17 cellular contexts compared by ENCODE assay signal in genomic region chr16:25045696-25046381, GRCh38. TPM values are rescaled to one million over a fixed set of nuclear protein-coding genes. Genes with fewer than 3 reads are reported as not detected.
DNase-seq lines count a peak whose midpoint lies in the region; ATAC-seq, FAIRE-seq and TF ChIP-seq lines count a peak whose summit lies in the region.
"Had no signal": no experiment of that assay in that cellular context is flagged by ENCODE, and none has a peak within 500 bp of the region (broad histone marks: within the 10 kb centered on the region; RNA-seq: fewer than 3 reads in every experiment).

No MANE protein-coding gene starts in this region.

- no peaks in the 10 kb centered on the region for H3K9me3 Mint-ChIP-seq in stimulated activated naive CD8-positive, alpha-beta T cell treated with anti-CD3 and anti-CD28 coated beads, Interleukin-15, amount 100 ng/mL, for 72 hours

- in situ Hi-C loops in HepG2 (cut with HindIII; ENCODE audit: extremely low pct_ligation_motif_present, low pct_unique_long_range_greater_than_20kb): no loop called here

- peaks cover 45% of the 10 kb centered on the region for H3K4me1 Mint-ChIP-seq in stimulated activated naive CD8-positive, alpha-beta T cell treated with anti-CD3 and anti-CD28 coated beads, Interleukin-15, amount 100 ng/mL, for 72 hours

- no peak for TF ChIP-seq CTCF in OCI-LY1 (IDR thresholded peaks at IDR 0.05; ENCODE audit: low read length)
- no peak for TF ChIP-seq CTCF in endothelial cell of umbilical vein (IDR thresholded peaks at IDR 0.05; ENCODE audit: extremely low read depth in 1 of 2, insufficient read depth in 1 of 2, low read depth in 1 of 2, low read length in 2 of 2)
- no peak for TF ChIP-seq CTCF in HepG2 (CRISPR knock-in tag; IDR thresholded peaks at IDR 0.05)

- TF ChIP-seq POLR2A in endothelial cell of umbilical vein (IDR thresholded peaks at IDR 0.05; ENCODE audit: low read depth, low read length): no peak
- no peak for TF ChIP-seq POLR2A in HepG2 (IDR thresholded peaks at IDR 0.05; ENCODE audit: insufficient read depth in 1 of 2, low read depth in 2 of 2, low read length in 2 of 2)

- dilution Hi-C loops in endothelial cell of umbilical vein (cut with MboI; ENCODE audit: extremely low pct_ligation_motif_present, low sequenced_read_pairs): no loop called here

- H3K4me1 ChIP-seq in OCI-LY1 (ENCODE audit: insufficient read depth, low read length, severe bottlenecking) (peaks cover 32% of the 10 kb centered on the region), endothelial cell of umbilical vein (ENCODE audit: control insufficient read depth, extremely low read depth, insufficient read depth, low read length) (peaks cover 27% of the 10 kb centered on the region), HepG2 (ENCODE audit: insufficient read depth, low read length) (peaks cover 40% of the 10 kb centered on the region)

- H2AFZ ChIP-seq in OCI-LY1 (ENCODE audit: low read length) (no peak overlapping the region), endothelial cell of umbilical vein (ENCODE audit: low read depth, low read length) (no peak overlapping the region), HepG2 (ENCODE audit: low read length) (no peak overlapping the region)

- TF ChIP-seq RAD21 in HepG2 (CRISPR knock-in tag; IDR thresholded peaks at IDR 0.05): no peak

- no peaks in the 10 kb centered on the region for H3K9me2 ChIP-seq in OCI-LY1 (ENCODE audit: low read depth, low read length)
- H3K9me2 ChIP-seq: SK-N-SH had no signal

- H3K9ac ChIP-seq in OCI-LY1 (ENCODE audit: low read length) (no peak overlapping the region), endothelial cell of umbilical vein (replicated peaks; ENCODE audit: extremely low read depth, insufficient read depth, low read length) (no peak overlapping the region), HepG2 (ENCODE audit: insufficient read depth, low read depth, low read length) (no peak overlapping the region)
- H3K9ac ChIP-seq: SK-N-SH had no signal

- ATAC-seq in stimulated activated naive CD8-positive, alpha-beta T cell treated with anti-CD3 and anti-CD28 coated beads, Interleukin-15, Interleukin-2, amounts not matched to agents 100 U/mL and 50 U/mL, for 24 hours: peak; percentile 28
- no peak for ATAC-seq in stimulated activated naive CD8-positive, alpha-beta T cell treated with anti-CD3 and anti-CD28 coated beads, Interleukin-15, amount 100 ng/mL, for 72 hours
- no peak for ATAC-seq in left cardiac atrium
- ATAC-seq in HepG2: no peak
- ATAC-seq: WTC11 had no signal

- 72% methylated on average over 7 of the region's 7 CpGs for WGBS in HepG2 (ENCODE audit: low lambda C conversion rate)

- peak; percentile 61 for FAIRE-seq in endothelial cell of umbilical vein (lab: Jason Lieb, UNC)
- FAIRE-seq in HepG2 (lab: Jason Lieb, UNC): no peak
- FAIRE-seq: GM18507, kidney had no signal

- H3K36me3 ChIP-seq in OCI-LY1 (ENCODE audit: insufficient read depth, low read length) (no peaks in the 10 kb centered on the region), endothelial cell of umbilical vein (ENCODE audit: control insufficient read depth in 2 of 2, extremely low read depth in 1 of 2, insufficient read depth in 2 of 2, low read length in 2 of 2) (no peaks in the 10 kb centered on the region), HepG2 (replicated peaks in 1 of 2; ENCODE audit: control insufficient read depth in 1 of 2, insufficient read depth in 2 of 2, low read length in 2 of 2) (no peaks in the 10 kb centered on the region)

- CTCF ChIA-PET in endothelial cell of umbilical vein (lab: Charles Lee) (no interaction called here), HepG2 (lab: Yijun Ruan, JAX; ENCODE audit: low intra/inter-chr PET ratio, low total read pairs) (interaction anchor here (1.7 kb wide), 1 partner anchor 10 kb away, joined by 3 read pairs; no protein-coding TSS in a partner anchor)

- H3K9me1 ChIP-seq in endothelial cell of umbilical vein (replicated peaks; ENCODE audit: control insufficient read depth, extremely low read depth, insufficient read depth, low read length): no peaks in the 10 kb centered on the region

- H4K20me1 ChIP-seq in OCI-LY1 (ENCODE audit: insufficient read depth, low read length): no peaks in the 10 kb centered on the region
- no peaks in the 10 kb centered on the region for H4K20me1 ChIP-seq in endothelial cell of umbilical vein (replicated peaks; ENCODE audit: control insufficient read depth, extremely low read depth, insufficient read depth, low read length)
- no peaks in the 10 kb centered on the region for H4K20me1 ChIP-seq in HepG2 (ENCODE audit: insufficient read depth, low read length)

- no peak overlapping the region for H3K4me3 Mint-ChIP-seq in stimulated activated naive CD8-positive, alpha-beta T cell treated with anti-CD3 and anti-CD28 coated beads, Interleukin-15, amount 100 ng/mL, for 72 hours
- H3K4me3 Mint-ChIP-seq: WTC11 had no signal

- H3K9me3 ChIP-seq in OCI-LY1 (ENCODE audit: low read length) (no peaks in the 10 kb centered on the region), endothelial cell of umbilical vein (replicated peaks; ENCODE audit: control insufficient read depth, insufficient read depth, low read length) (no peaks in the 10 kb centered on the region), HepG2 (ENCODE audit: low read length) (no peaks in the 10 kb centered on the region)
- H3K9me3 ChIP-seq: SK-N-SH had no signal

- H3K27me3 ChIP-seq in OCI-LY1 (ENCODE audit: insufficient read depth, low read length): no peaks in the 10 kb centered on the region
- H3K27me3 ChIP-seq in endothelial cell of umbilical vein (ENCODE audit: control insufficient read depth in 2 of 2, insufficient read depth in 2 of 2, low read length in 2 of 2): no peaks in the 10 kb centered on the region
- H3K27me3 ChIP-seq in HepG2 (ENCODE audit: control insufficient read depth in 1 of 2, insufficient read depth in 2 of 2, low read length in 2 of 2): no peaks in the 10 kb centered on the region; a peak in 1 of 5 replicates

- no peaks in the 10 kb centered on the region for H3F3A ChIP-seq in OCI-LY1 (ENCODE audit: insufficient read depth, low read length)

- H3K4me3 ChIP-seq in OCI-LY1 (ENCODE audit: low read depth, low read length, poor library complexity, severe bottlenecking): no peak overlapping the region
- H3K4me3 ChIP-seq in endothelial cell of umbilical vein (replicated peaks in 1 of 3; ENCODE audit: insufficient read depth in 1 of 3, low read depth in 1 of 3, low read length in 3 of 3): no peak overlapping the region
- no peak overlapping the region for H3K4me3 ChIP-seq in HepG2 (replicated peaks in 1 of 3; ENCODE audit: insufficient read depth in 1 of 3, low read depth in 2 of 3, low read length in 3 of 3)

- H3K79me2 ChIP-seq in OCI-LY1 (ENCODE audit: insufficient read depth, low read length) (no peaks in the 10 kb centered on the region), endothelial cell of umbilical vein (ENCODE audit: control insufficient read depth, insufficient read depth, low read length) (no peaks in the 10 kb centered on the region), HepG2 (ENCODE audit: insufficient read depth, low read length) (no peaks in the 10 kb centered on the region)

- peak overlapping the region in 1 of 2 donors; percentile 96 for H3K27ac Mint-ChIP-seq in stimulated activated naive CD8-positive, alpha-beta T cell treated with anti-CD3 and anti-CD28 coated beads, Interleukin-15, amount 100 ng/mL, for 72 hours
- H3K27ac Mint-ChIP-seq: progenitor cell of endocrine pancreas, WTC11 had no signal

- no TSS peak for BruUV-seq in endothelial cell of umbilical vein (replicated peaks; lab: Mats Ljungman, UMichigan)
- no TSS peak for BruUV-seq in HepG2 (replicated peaks; lab: Mats Ljungman, UMichigan)

- H3K27me3 Mint-ChIP-seq in stimulated activated naive CD8-positive, alpha-beta T cell treated with anti-CD3 and anti-CD28 coated beads, Interleukin-15, amount 100 ng/mL, for 72 hours: no peaks in the 10 kb centered on the region
- H3K27me3 Mint-ChIP-seq: progenitor cell of endocrine pancreas had no signal

- DNase-seq in stimulated activated naive CD8-positive, alpha-beta T cell treated with anti-CD3 and anti-CD28 coated beads, Interleukin-15, Interleukin-2, amounts not matched to agents 100 U/mL and 50 U/mL, for 24 hours: no peak
- DNase-seq in stimulated activated naive CD8-positive, alpha-beta T cell treated with anti-CD3 and anti-CD28 coated beads, Interleukin-15, amount 100 ng/mL, for 72 hours: no peak
- DNase-seq in endothelial cell of umbilical vein (ENCODE audit: low read depth, low spot score): peak; percentile 34
- DNase-seq in GOT3 (lab: John Stamatoyannopoulos, UW): no peak
- no peak for DNase-seq in left cardiac atrium
- DNase-seq in HepG2 (ENCODE audit: low spot score): no peak
- no peak for DNase-seq in hypothalamus (lab: John Stamatoyannopoulos, UW)
- DNase-seq: dermis blood vessel endothelial cell; kidney; NCI-H1436 treated with DMSO at 0.1 percent for 48 hours; NCI-H526; SK-N-SH; stimulated activated CD4-positive, alpha-beta T cell treated with anti-CD3 and anti-CD28 coated beads, Interleukin-1b, Interleukin-23, amount 100 ng/mL, for 48 hours had no signal

- TF ChIP-seq EP300 in HepG2 (IDR thresholded peaks at IDR 0.05; ENCODE audit: low read depth in 2 of 2, low read length in 2 of 2) (no peak), HepG2 (CRISPR knock-in tag; IDR thresholded peaks at IDR 0.05; ENCODE audit: borderline replicate concordance) (no peak)

- H3K27ac ChIP-seq in OCI-LY1 (ENCODE audit: low read depth, low read length, poor library complexity, severe bottlenecking): peak overlapping the region; percentile 23
- no peak overlapping the region for H3K27ac ChIP-seq in endothelial cell of umbilical vein (ENCODE audit: insufficient read depth, low read depth, low read length)
- H3K27ac ChIP-seq in HepG2 (ENCODE audit: extremely low read length, insufficient read depth, low read length): no peak overlapping the region

- POLR2A ChIA-PET in endothelial cell of umbilical vein (lab: Charles Lee): no interaction called here
- POLR2A ChIA-PET in HepG2 (lab: Yijun Ruan, JAX): interaction anchor here (0.7 kb wide), 1 partner anchor 12 kb away, joined by 4 read pairs; no protein-coding TSS in a partner anchor

- H3K4me2 ChIP-seq in OCI-LY1 (ENCODE audit: low read length) (no peak overlapping the region), endothelial cell of umbilical vein (ENCODE audit: insufficient read depth, low read length) (no peak overlapping the region), HepG2 (ENCODE audit: low read depth, low read length) (no peak overlapping the region)
- H3K4me2 ChIP-seq: SK-N-SH had no signal

- intact Hi-C loops in endothelial cell of umbilical vein (cut with micrococcal nuclease): loop anchor here (10.0 kb wide), 1 partner anchor 191 kb away; no protein-coding TSS in a partner anchor
- intact Hi-C loops in left cardiac atrium (cut with DNase I): no loop called here
- intact Hi-C loops in HepG2 (cut with micrococcal nuclease; ENCODE audit: unreplicated experiment): no loop called here

RNA-seq across cellular contexts. Expression of gene ARHGAP17, which starts 30.7 kb away (rescaled TPM):
- total RNA-seq in endothelial cell of umbilical vein: 151 and 164 TPM in 2 replicates
- 63.1 and 65.8 TPM in 2 replicates for polyA plus RNA-seq in endothelial cell of umbilical vein
- polyA plus RNA-seq in endothelial cell of umbilical vein (2011; cell fraction: cytosol; rRNA removed): 67.5 and 72.3 TPM in 2 replicates
- 155 and 157 TPM in 2 replicates for polyA plus RNA-seq in endothelial cell of umbilical vein (2011; cell fraction: nucleus; rRNA removed)
- polyA plus RNA-seq in endothelial cell of umbilical vein (2012): 88.4 and 132 TPM in 2 replicates
- 119 and 130 TPM in 2 replicates for polyA minus RNA-seq in endothelial cell of umbilical vein
- polyA minus RNA-seq in endothelial cell of umbilical vein (2011; cell fraction: cytosol; rRNA and poly(A)+ RNA removed): 27.0 TPM
- 123 and 174 TPM in 2 replicates for polyA minus RNA-seq in endothelial cell of umbilical vein (2011; cell fraction: nucleus; rRNA and poly(A)+ RNA removed)
- 10 to 100 TPM; 49.7 to 50.9 TPM for total RNA-seq in left cardiac atrium
- total RNA-seq in HepG2 (2016; rRNA removed; fragmentation: Illumina TruSeq; extraction: Trizol): 24.6 and 43.8 TPM in 2 replicates
- 13.5 and 14.6 TPM in 2 replicates for total RNA-seq in HepG2 (2016; cell fraction: cytosol; rRNA removed; fragmentation: Illumina TruSeq; extraction: Trizol; ENCODE audit: low read depth)
- total RNA-seq in HepG2 (2016; cell fraction: insoluble cytoplasmic fraction; rRNA removed; fragmentation: Illumina TruSeq; extraction: Trizol): 22.9 and 34.1 TPM in 2 replicates
- total RNA-seq in HepG2 (2016; cell fraction: membrane; rRNA removed; fragmentation: Illumina TruSeq; extraction: Trizol): 38.2 and 42.2 TPM in 2 replicates
- 51.5 and 56.4 TPM in 2 replicates for total RNA-seq in HepG2 (2016; cell fraction: nucleus; rRNA removed; fragmentation: Illumina TruSeq; extraction: Trizol)
- 18.7 and 20.8 TPM in 2 replicates for polyA plus RNA-seq in HepG2 (2011; rRNA removed)
- 12.9 and 15.6 TPM in 2 replicates for polyA plus RNA-seq in HepG2 (2011; cell fraction: cytosol; rRNA removed)
- 45.1 and 48.7 TPM in 2 replicates for polyA plus RNA-seq in HepG2 (2011; cell fraction: nucleus; rRNA removed)
- 43.9 and 44.3 TPM in 2 replicates for polyA plus RNA-seq in HepG2 (2012)
- polyA plus RNA-seq in HepG2 (2016; cell fraction: cytosol; fragmentation: Illumina TruSeq; extraction: Trizol; ENCODE audit: low read depth): 13.4 and 14.4 TPM in 2 replicates
- 50.2 and 64.9 TPM in 2 replicates for polyA plus RNA-seq in HepG2 (2016; cell fraction: insoluble cytoplasmic fraction; fragmentation: Illumina TruSeq; extraction: Trizol; ENCODE audit: low read depth)
- 28.7 and 35.1 TPM in 2 replicates for polyA plus RNA-seq in HepG2 (2016; cell fraction: membrane; fragmentation: Illumina TruSeq; extraction: Trizol; ENCODE audit: low read depth)
- 76.7 and 80.0 TPM in 2 replicates for polyA plus RNA-seq in HepG2 (2016; cell fraction: nucleus; fragmentation: Illumina TruSeq; extraction: Trizol; ENCODE audit: insufficient read depth, low read depth)
- 32.6 and 34.6 TPM in 2 replicates for polyA minus RNA-seq in HepG2 (2011; rRNA and poly(A)+ RNA removed; ENCODE audit: low replicate concordance)
- 25.9 and 33.1 TPM in 2 replicates for polyA minus RNA-seq in HepG2 (2011; cell fraction: cytosol; rRNA and poly(A)+ RNA removed)
- polyA minus RNA-seq in HepG2 (2011; cell fraction: nucleus; rRNA and poly(A)+ RNA removed): 83.6 and 90.6 TPM in 2 replicates
